ENCODE assay signal across 8 cellular contexts in the genomic region with DNA sequence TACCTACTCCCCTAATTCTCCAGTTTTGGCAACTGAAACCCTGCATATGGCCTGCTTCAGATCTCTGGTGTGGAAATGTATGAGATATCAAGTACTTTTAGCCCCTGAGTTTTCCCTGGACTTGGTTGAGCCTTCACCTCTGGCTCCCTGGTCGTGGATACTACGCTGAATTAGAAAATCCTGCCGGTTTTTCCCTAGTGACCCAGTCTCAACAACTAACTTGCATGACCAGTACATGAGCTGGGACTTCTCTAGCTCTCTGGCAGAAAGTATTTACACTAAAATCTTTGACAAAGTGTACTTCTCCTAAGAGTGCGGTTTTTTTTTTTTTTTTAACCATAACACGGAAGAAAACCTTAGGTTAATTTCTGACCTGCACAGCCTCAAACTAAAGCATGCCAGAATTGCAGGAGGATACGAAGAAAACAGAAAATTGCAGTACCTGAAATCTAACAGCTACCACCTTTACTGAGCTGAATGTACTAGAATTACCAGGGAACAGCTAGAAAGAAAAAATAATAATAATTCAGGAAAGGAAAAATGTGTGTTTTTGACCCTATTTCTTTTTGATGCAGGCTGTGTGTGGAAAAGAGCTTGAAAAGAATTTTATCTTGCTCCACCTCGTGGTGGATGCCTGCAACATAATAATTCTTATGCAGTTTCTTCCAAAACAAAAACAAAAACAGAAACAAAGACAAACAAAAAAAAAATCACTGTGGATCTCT.
A peak's percentile ranks its signal among the peaks of the same experiment; 100 is the strongest.
DNase-seq lines count a peak whose midpoint lies in the region; ATAC-seq and TF ChIP-seq lines count a peak whose summit lies in the region.

No MANE protein-coding gene starts in this region.

- H3K27ac Mint-ChIP-seq in activated naive CD4-positive, alpha-beta T cell treated with anti-CD3 and anti-CD28 coated beads for 36 hours: no peak overlapping the region
- no peak overlapping the region for H3K27ac Mint-ChIP-seq in activated naive CD4-positive, alpha-beta T cell treated with anti-CD3 and anti-CD28 coated beads, Interleukin-2, amount 50 U/mL, for 72 hours

- no peak overlapping the region for H3K4me2 ChIP-seq in OCI-LY7 (ENCODE audit: low read length)

- peak; percentile 9 for DNase-seq in activated naive CD4-positive, alpha-beta T cell treated with anti-CD3 and anti-CD28 coated beads for 36 hours
- DNase-seq in activated naive CD4-positive, alpha-beta T cell treated with anti-CD3 and anti-CD28 coated beads, Interleukin-2, amount 50 U/mL, for 72 hours (ENCODE audit: low spot score in 2 of 2): no peak
- DNase-seq in OCI-LY7 (ENCODE audit: low spot score) (peak; percentile 13), fibroblast of peridontal ligament (ENCODE audit: extremely low read depth) (peak; percentile 70), gastrocnemius medialis (no peak), NCI-H1092 (lab: John Stamatoyannopoulos, UW) (no peak)
- no peak for DNase-seq in activated effector memory CD4-positive, alpha-beta T cell treated with Interleukin-2 at 50 U/mL for 16 hours

- no TSS peak for BruUV-seq in OCI-LY7 (replicated peaks; lab: Mats Ljungman, UMichigan)

- peaks cover 39% of the 10 kb centered on the region for H3K27me3 Mint-ChIP-seq in activated naive CD4-positive, alpha-beta T cell treated with anti-CD3 and anti-CD28 coated beads for 36 hours (ENCODE audit: low read depth)

- intact Hi-C loops in activated naive CD4-positive, alpha-beta T cell treated with anti-CD3 and anti-CD28 coated beads for 36 hours (cut with micrococcal nuclease): loop anchor here (1.0 to 5.0 kb wide), 7 partner anchors 111 to 730 kb away; partner anchors contain the start of gene IL1RAP
- intact Hi-C loops in OCI-LY7 (cut with micrococcal nuclease; ENCODE audit: unreplicated experiment) (loop anchor here (5.0 kb wide), 1 partner anchor 735 kb away; no protein-coding TSS in a partner anchor), gastrocnemius medialis (cut with DNase I; ENCODE audit: low total_unique reads) (loop anchor here (10.0 kb wide), 1 partner anchor 182 kb away; the partner anchor contains the start of gene IL1RAP)

- H3K9me3 Mint-ChIP-seq in activated naive CD4-positive, alpha-beta T cell treated with anti-CD3 and anti-CD28 coated beads for 36 hours: no peaks in the 10 kb centered on the region
- H3K9me3 Mint-ChIP-seq in activated naive CD4-positive, alpha-beta T cell treated with anti-CD3 and anti-CD28 coated beads, Interleukin-2, amount 50 U/mL, for 72 hours: no peaks in the 10 kb centered on the region

- H3K27me3 ChIP-seq in gastrocnemius medialis: no peaks in the 10 kb centered on the region

- no peaks in the 10 kb centered on the region for H3K4me1 Mint-ChIP-seq in activated naive CD4-positive, alpha-beta T cell treated with anti-CD3 and anti-CD28 coated beads for 36 hours (ENCODE audit: low read depth)

- POLR2A ChIA-PET in OCI-LY7 (lab: Charles Lee): interaction anchor here (0.6 to 2.3 kb wide), 11 partner anchors 8 to 365 kb away, joined by 3 to 7 read pairs (median 4); no protein-coding TSS in a partner anchor

- ATAC-seq in activated naive CD4-positive, alpha-beta T cell treated with anti-CD3 and anti-CD28 coated beads, Interleukin-2, amount 50 U/mL, for 72 hours: no peak
- ATAC-seq in gastrocnemius medialis: no peak
- ATAC-seq in GM19035 (IDR thresholded peaks at IDR 0.05; ENCODE audit: unreplicated experiment): no peak

- H3K4me3 ChIP-seq in OCI-LY7 (ENCODE audit: low read depth, low read length, poor library complexity, severe bottlenecking) (no peak overlapping the region), gastrocnemius medialis (no peak overlapping the region)

- no peak for TF ChIP-seq POLR2A in gastrocnemius medialis (IDR thresholded peaks at IDR 0.05)

- H3K9me3 ChIP-seq in OCI-LY7 (ENCODE audit: low read length): no peaks in the 10 kb centered on the region
- H3K9me3 ChIP-seq in gastrocnemius medialis: no peaks in the 10 kb centered on the region

- peak; percentile 76 for TF ChIP-seq CTCF in OCI-LY7 (conservative IDR thresholded peaks at IDR 0.05; ENCODE audit: low read length)
- TF ChIP-seq CTCF in gastrocnemius medialis (IDR thresholded peaks at IDR 0.05 in 4 of 5, conservative IDR thresholded peaks at IDR 0.05 in 1 of 5): peak in 3 of 5 experiments; percentile 14 to 45 (median 21)

- no peak overlapping the region for H2AFZ ChIP-seq in OCI-LY7 (ENCODE audit: low read length)

- H3K4me1 ChIP-seq in OCI-LY7 (ENCODE audit: insufficient read depth, low read length, poor library complexity, severe bottlenecking) (no peaks in the 10 kb centered on the region), gastrocnemius medialis (no peaks in the 10 kb centered on the region)

- H3K36me3 Mint-ChIP-seq in activated naive CD4-positive, alpha-beta T cell treated with anti-CD3 and anti-CD28 coated beads for 36 hours (ENCODE audit: low read depth): no peaks in the 10 kb centered on the region
- H3K36me3 Mint-ChIP-seq in activated naive CD4-positive, alpha-beta T cell treated with anti-CD3 and anti-CD28 coated beads, Interleukin-2, amount 50 U/mL, for 72 hours: no peaks in the 10 kb centered on the region

- in situ Hi-C loops in gastrocnemius medialis (cut with MboI; ENCODE audit: low sequenced_read_pairs in 4 of 4): no loop called here

- H3K9me2 ChIP-seq in OCI-LY7 (ENCODE audit: insufficient read depth, low read length): no peaks in the 10 kb centered on the region

- no peaks in the 10 kb centered on the region for H3K36me3 ChIP-seq in OCI-LY7 (ENCODE audit: insufficient read depth, low read length)
- no peaks in the 10 kb centered on the region for H3K36me3 ChIP-seq in gastrocnemius medialis

- CTCF ChIA-PET in activated naive CD4-positive, alpha-beta T cell treated with anti-CD3 and anti-CD28 coated beads for 36 hours (lab: Charles Lee): interaction anchor here (0.6 to 1.7 kb wide), 16 partner anchors 14 to 734 kb away, joined by 3 to 4 read pairs (median 3); partner anchors contain the start of gene CLDN1
- CTCF ChIA-PET in OCI-LY7 (lab: Charles Lee; ENCODE audit: unreplicated experiment): no interaction called here

- H3K4me3 Mint-ChIP-seq in activated naive CD4-positive, alpha-beta T cell treated with anti-CD3 and anti-CD28 coated beads for 36 hours: no peak overlapping the region

- H3K27ac ChIP-seq in OCI-LY7 (ENCODE audit: low read depth, low read length, poor library complexity, severe bottlenecking): no peak overlapping the region
- H3K27ac ChIP-seq in gastrocnemius medialis: no peak overlapping the region

- no peaks in the 10 kb centered on the region for H3K79me2 ChIP-seq in OCI-LY7 (ENCODE audit: insufficient read depth, low read depth, low read length)

- no peaks in the 10 kb centered on the region for H4K20me1 ChIP-seq in OCI-LY7 (ENCODE audit: insufficient read depth, low read length)

Comparison
In these comparisons a context has a peak if more than half of its experiments do, and no peak if none do; other contexts are left out.
1. DNase-seq: peak in activated naive CD4-positive, alpha-beta T cell treated with anti-CD3 and anti-CD28 coated beads for 36 hours (single experiment), OCI-LY7 (single experiment) and fibroblast of peridontal ligament (single experiment); none in activated naive CD4-positive, alpha-beta T cell treated with anti-CD3 and anti-CD28 coated beads, Interleukin-2, amount 50 U/mL, for 72 hours (0 of 2), gastrocnemius medialis (0 of 2), activated effector memory CD4-positive, alpha-beta T cell treated with Interleukin-2 at 50 U/mL for 16 hours (single experiment) and NCI-H1092 (single experiment).